Comparison of ENCODE assay signal across 12 cellular contexts in genomic region chr1:223774133-223774811, GRCh38.
DNase-seq lines count a peak whose midpoint lies in the region; ATAC-seq and TF ChIP-seq lines count a peak whose summit lies in the region.
"Had no signal": no experiment of that assay in that cellular context is flagged by ENCODE, and none has a peak within 500 bp of the region (broad histone marks: within the 10 kb centered on the region; RNA-seq: fewer than 3 reads in every experiment).

No MANE protein-coding gene starts in this region.

- no peaks in the 10 kb centered on the region for H3K79me2 ChIP-seq in OCI-LY7 (ENCODE audit: insufficient read depth, low read depth, low read length)

- ATAC-seq in Panc1 (no peak), HG02798 (IDR thresholded peaks at IDR 0.05; ENCODE audit: poor library complexity, unreplicated experiment) (no peak)
- ATAC-seq: HepG2 had no signal

- no peaks in the 10 kb centered on the region for H3K9me3 Mint-ChIP-seq in activated CD4-positive, alpha-beta T cell treated with anti-CD3 and anti-CD28 coated beads, Interleukin-2, amount 10 ng/mL, durations not matched to agents 24 days and 14 days
- peaks cover 0 to 3% (median 0%) of the 10 kb centered on the region in 5 experiments for H3K9me3 Mint-ChIP-seq in brain

- H3K4me3 ChIP-seq in Panc1 (ENCODE audit: low read depth in 2 of 2, low read length in 2 of 2): no peak overlapping the region
- H3K4me3 ChIP-seq in OCI-LY7 (ENCODE audit: low read depth, low read length, poor library complexity, severe bottlenecking): no peak overlapping the region
- H3K4me3 ChIP-seq: spleen had no signal

- POLR2A ChIA-PET in Panc1 (lab: Charles Lee) (interaction anchor here (0.7 kb wide), 1 partner anchor 1854 kb away, joined by 4 read pairs; no protein-coding TSS in a partner anchor), OCI-LY7 (lab: Charles Lee) (interaction anchor here (0.5 kb wide), 1 partner anchor 29 kb away, joined by 3 read pairs; no protein-coding TSS in a partner anchor)

- H3K4me1 ChIP-seq in Panc1 (ENCODE audit: control insufficient read depth, insufficient read depth, low read length) (peaks cover 54% of the 10 kb centered on the region), OCI-LY7 (ENCODE audit: insufficient read depth, low read length, poor library complexity, severe bottlenecking) (no peaks in the 10 kb centered on the region)

- CTCF ChIA-PET in Panc1 (lab: Charles Lee): no interaction called here
- CTCF ChIA-PET in OCI-LY7 (lab: Charles Lee; ENCODE audit: unreplicated experiment): no interaction called here

- no peaks in the 10 kb centered on the region for H3K9me2 ChIP-seq in OCI-LY7 (ENCODE audit: insufficient read depth, low read length)

- intact Hi-C loops in activated CD4-positive, alpha-beta T cell treated with anti-CD3 and anti-CD28 coated beads, Interleukin-2, amount 10 ng/mL, durations not matched to agents 24 days and 14 days (cut with micrococcal nuclease): no loop called here
- intact Hi-C loops in Panc1 (cut with micrococcal nuclease; ENCODE audit: unreplicated experiment) (no loop called here), OCI-LY7 (cut with micrococcal nuclease; ENCODE audit: unreplicated experiment) (no loop called here)

- BruUV-seq in Panc1 (replicated peaks; lab: Mats Ljungman, UMichigan) (TSS peak; percentile 46), OCI-LY7 (replicated peaks; lab: Mats Ljungman, UMichigan) (no TSS peak)

- no peak overlapping the region for H2AFZ ChIP-seq in OCI-LY7 (ENCODE audit: low read length)

- H3K36me3 Mint-ChIP-seq in activated CD4-positive, alpha-beta T cell treated with anti-CD3 and anti-CD28 coated beads, Interleukin-2, amount 10 ng/mL, durations not matched to agents 24 days and 14 days (ENCODE audit: low read depth): peaks cover 71% of the 10 kb centered on the region
- H3K36me3 Mint-ChIP-seq in brain: peaks cover 83% of the 10 kb centered on the region

- H3K27ac ChIP-seq in Panc1 (ENCODE audit: low read length): peak overlapping the region; percentile 80; the same call in 1 of the 2 replicates
- H3K27ac ChIP-seq in OCI-LY7 (ENCODE audit: low read depth, low read length, poor library complexity, severe bottlenecking): no peak overlapping the region

- H3K4me3 Mint-ChIP-seq in activated CD4-positive, alpha-beta T cell treated with anti-CD3 and anti-CD28 coated beads, Interleukin-2, amount 10 ng/mL, durations not matched to agents 24 days and 14 days: no peak overlapping the region
- no peak overlapping the region for H3K4me3 Mint-ChIP-seq in brain

- H3K4me2 ChIP-seq in OCI-LY7 (ENCODE audit: low read length): no peak overlapping the region

- H3K36me3 ChIP-seq in Panc1 (ENCODE audit: control insufficient read depth, insufficient read depth, low read length) (peaks cover 14% of the 10 kb centered on the region; the same call in 1 of the 2 replicates), OCI-LY7 (ENCODE audit: insufficient read depth, low read length) (peaks cover 23% of the 10 kb centered on the region)

- no peaks in the 10 kb centered on the region for H3K27me3 ChIP-seq in Panc1 (ENCODE audit: control insufficient read depth, insufficient read depth, low read length)
- H3K27me3 ChIP-seq: spleen had no signal

- no peaks in the 10 kb centered on the region for H3K9me3 ChIP-seq in Panc1 (ENCODE audit: control insufficient read depth, insufficient read depth, low read depth, low read length)
- no peaks in the 10 kb centered on the region for H3K9me3 ChIP-seq in OCI-LY7 (ENCODE audit: low read length)
- H3K9me3 ChIP-seq: spleen had no signal

- H3K27ac Mint-ChIP-seq in activated CD4-positive, alpha-beta T cell treated with anti-CD3 and anti-CD28 coated beads, Interleukin-2, amount 10 ng/mL, durations not matched to agents 24 days and 14 days: peak overlapping the region; percentile 62
- peak overlapping the region in 3 of 5 experiments; percentile 45 to 85 (median 54) for H3K27ac Mint-ChIP-seq in brain

- H4K20me1 ChIP-seq in OCI-LY7 (ENCODE audit: insufficient read depth, low read length): no peaks in the 10 kb centered on the region

- TF ChIP-seq CTCF in Panc1 (IDR thresholded peaks at IDR 0.05) (no peak), brain (conservative IDR thresholded peaks at IDR 0.05) (no peak), OCI-LY7 (conservative IDR thresholded peaks at IDR 0.05; ENCODE audit: low read length) (no peak)

- H3K27me3 Mint-ChIP-seq in activated CD4-positive, alpha-beta T cell treated with anti-CD3 and anti-CD28 coated beads, Interleukin-2, amount 10 ng/mL, durations not matched to agents 24 days and 14 days: no peaks in the 10 kb centered on the region
- H3K27me3 Mint-ChIP-seq in brain: peaks cover 5% of the 10 kb centered on the region

- peaks cover 22% of the 10 kb centered on the region for H3K4me1 Mint-ChIP-seq in activated CD4-positive, alpha-beta T cell treated with anti-CD3 and anti-CD28 coated beads, Interleukin-2, amount 10 ng/mL, durations not matched to agents 24 days and 14 days
- H3K4me1 Mint-ChIP-seq in brain: peaks cover 43% of the 10 kb centered on the region

- no peak for DNase-seq in activated CD4-positive, alpha-beta T cell treated with anti-CD3 and anti-CD28 coated beads, Interleukin-2, amount 10 ng/mL, durations not matched to agents 24 days and 14 days
- no peak for DNase-seq in activated CD4-positive, alpha-beta T cell treated with anti-CD3 and anti-CD28 coated beads for 4 hours
- no peak for DNase-seq in Panc1 (ENCODE audit: low read depth, low spot score)
- peak; percentile 40 for DNase-seq in renal cortical epithelial cell (ENCODE audit: low read depth)
- no peak for DNase-seq in NCI-H748 treated with DMSO at 0.1 percent for 48 hours (lab: John Stamatoyannopoulos, UW)
- no peak for DNase-seq in OCI-LY7 (ENCODE audit: low spot score)
- DNase-seq: activated CD4-positive, alpha-beta T cell treated with anti-CD3 and anti-CD28 coated beads for 1 hour; NCI-H1417 treated with DMSO at 0.1 percent for 48 hours; spleen had no signal

- in situ Hi-C loops in Panc1 (cut with HindIII; ENCODE audit: low pct_unique_long_range_greater_than_20kb, low sequenced_read_pairs): no loop called here
